Comparison of ENCODE assay signal across 13 cellular contexts in genomic region chr14:101318271-101318670, GRCh38.
DNase-seq lines count a peak whose midpoint lies in the region; ATAC-seq and TF ChIP-seq lines count a peak whose summit lies in the region.
"Had no signal": no experiment of that assay in that cellular context is flagged by ENCODE, and none has a peak within 500 bp of the region (broad histone marks: within the 10 kb centered on the region; RNA-seq: fewer than 3 reads in every experiment).

No MANE protein-coding gene starts in this region.

- H3K27me3 ChIP-seq in hepatocyte (no peaks in the 10 kb centered on the region), trophoblast cell (ENCODE audit: insufficient read depth, low read length) (no peaks in the 10 kb centered on the region)

- no peak overlapping the region for H2BK12ac ChIP-seq in trophoblast cell (ENCODE audit: low read length)

- CTCF ChIA-PET in Calu3 (lab: Charles Lee): no interaction called here

- H3K36me3 Mint-ChIP-seq in Calu3 (ENCODE audit: insufficient read depth, unreplicated experiment): peaks cover 8% of the 10 kb centered on the region

- no peak overlapping the region for H3K18ac ChIP-seq in trophoblast cell (ENCODE audit: low read length)

- ATAC-seq in SK-N-SH treated with all-trans-retinoic acid at 6 μM for 48 hours: no peak

- no peak overlapping the region for H3K4me3 ChIP-seq in hepatocyte
- no peak overlapping the region for H3K4me3 ChIP-seq in trophoblast cell (ENCODE audit: low read depth, low read length)

- H3K79me1 ChIP-seq in trophoblast cell (ENCODE audit: low read length): peaks cover 2% of the 10 kb centered on the region

- H3K4me1 ChIP-seq in hepatocyte (ENCODE audit: insufficient read depth): peaks cover 32% of the 10 kb centered on the region
- peaks cover 2% of the 10 kb centered on the region in 2 experiments for H3K4me1 ChIP-seq in trophoblast cell (ENCODE audit: control insufficient read depth in 1 of 2, insufficient read depth in 2 of 2, low read length in 2 of 2)

- H2AK5ac ChIP-seq in trophoblast cell (ENCODE audit: low read length): no peak overlapping the region

- H4K20me1 ChIP-seq in hepatocyte (ENCODE audit: insufficient read depth, poor library complexity, severe bottlenecking): no peaks in the 10 kb centered on the region

- no peak overlapping the region for H3K14ac ChIP-seq in trophoblast cell (ENCODE audit: low read length)

- WGBS in hepatocyte (ENCODE audit: low lambda C conversion rate, missing lambda C conversion rate): 26% methylated on average over 6 of the region's 6 CpGs
- WGBS in trophoblast cell (ENCODE audit: extremely low coverage, insufficient coverage, insufficient read length): no CpG with 5 or more reads among the region's 6 CpGs

- no peak overlapping the region for H3K4me3 Mint-ChIP-seq in Calu3 (ENCODE audit: low read depth, unreplicated experiment)
- H3K4me3 Mint-ChIP-seq: B cell; CD4-positive, alpha-beta T cell; H9 had no signal

- BruUV-seq in Calu3 (replicated peaks; lab: Mats Ljungman, UMichigan): no TSS peak

- no peak overlapping the region for H2BK120ac ChIP-seq in trophoblast cell (ENCODE audit: insufficient read depth, low read length, poor library complexity)

- no peaks in the 10 kb centered on the region for H3K9me2 ChIP-seq in hepatocyte (replicated peaks; ENCODE audit: insufficient read depth)

- DNase-seq in ELF-1 (ENCODE audit: low read depth, low spot score): peak; percentile 68
- peak; percentile 94 for DNase-seq in NCI-H748 (lab: John Stamatoyannopoulos, UW; ENCODE audit: unreplicated experiment)
- DNase-seq in hepatocyte (ENCODE audit: low spot score): peak; percentile 46
- DNase-seq in trophoblast cell: peak in 1 of 2 donors; percentile 48
- DNase-seq in Calu3: no peak
- no peak for DNase-seq in OCI-M1 (lab: John Stamatoyannopoulos, UW)
- DNase-seq: C1 segment of cervical spinal cord; CD4-positive, alpha-beta T cell; DMS79; GOT3; H9 had no signal

- H3K36me3 ChIP-seq in hepatocyte (replicated peaks; ENCODE audit: insufficient read depth, low read depth) (no peaks in the 10 kb centered on the region), trophoblast cell (ENCODE audit: control insufficient read depth in 1 of 2, insufficient read depth in 2 of 2, low read length in 2 of 2) (peaks cover 0 to 2% of the 10 kb centered on the region in 2 experiments)

- H3K4me2 ChIP-seq in hepatocyte (no peak overlapping the region), trophoblast cell (ENCODE audit: low read length) (no peak overlapping the region)

- H3K9ac ChIP-seq in trophoblast cell (ENCODE audit: low read length): no peak overlapping the region

- TF ChIP-seq CTCF in hepatocyte (IDR thresholded peaks at IDR 0.05; ENCODE audit: poor library complexity) (no peak), Calu3 (IDR thresholded peaks at IDR 0.05; ENCODE audit: unreplicated experiment) (no peak)

- H2BK5ac ChIP-seq in trophoblast cell (ENCODE audit: low read depth, low read length, poor library complexity): no peak overlapping the region

- H3K9me3 ChIP-seq in hepatocyte (ENCODE audit: low read depth) (no peaks in the 10 kb centered on the region), trophoblast cell (ENCODE audit: insufficient read depth, low read depth, low read length) (peaks cover 6% of the 10 kb centered on the region)

- H3K27ac Mint-ChIP-seq in Calu3 (ENCODE audit: unreplicated experiment): no peak overlapping the region
- H3K27ac Mint-ChIP-seq: B cell; CD4-positive, alpha-beta T cell; H9 had no signal

- H2AFZ ChIP-seq in hepatocyte (no peak overlapping the region), trophoblast cell (ENCODE audit: insufficient read depth, low read length, poor library complexity) (no peak overlapping the region)

- intact Hi-C loops in Calu3 (cut with micrococcal nuclease; ENCODE audit: unreplicated experiment): no loop called here

- H3K4me1 Mint-ChIP-seq in Calu3 (ENCODE audit: low read depth, unreplicated experiment): peaks cover 9% of the 10 kb centered on the region
- H3K4me1 Mint-ChIP-seq: B cell, H9 had no signal

- peak overlapping the region; percentile 88 for H3K27ac ChIP-seq in hepatocyte
- H3K27ac ChIP-seq in trophoblast cell (ENCODE audit: low read depth, low read length): peak overlapping the region; percentile 64

- no peak overlapping the region for H3K4ac ChIP-seq in trophoblast cell (ENCODE audit: low read depth, low read length)

- peaks cover 17% of the 10 kb centered on the region for H3K9me3 Mint-ChIP-seq in Calu3 (ENCODE audit: low read depth, unreplicated experiment)

- H3K23ac ChIP-seq in trophoblast cell (ENCODE audit: low read length): no peak overlapping the region

- no peak overlapping the region for H4K8ac ChIP-seq in trophoblast cell (ENCODE audit: low read depth, low read length)

- no peak overlapping the region for H4K91ac ChIP-seq in trophoblast cell (ENCODE audit: low read depth, low read length)

- H3K27me3 Mint-ChIP-seq in Calu3 (ENCODE audit: unreplicated experiment): no peaks in the 10 kb centered on the region

- H3K79me2 ChIP-seq in hepatocyte (no peaks in the 10 kb centered on the region), trophoblast cell (ENCODE audit: control insufficient read depth, insufficient read depth, low read length, poor library complexity) (peaks cover 1% of the 10 kb centered on the region)

- H4K12ac ChIP-seq in trophoblast cell (ENCODE audit: low read depth, low read length): no peak overlapping the region

TF ChIP-seq in SK-N-SH treated with all-trans-retinoic acid at 6 μM for 48 hours, 23 proteins besides CTCF, POLR2A, EP300 and RAD21:
- TF ChIP-seq ZNF70 (CRISPR knock-in tag; IDR thresholded peaks at IDR 0.05): no peak
- no peak for TF ChIP-seq OSR1 (CRISPR knock-in tag; IDR thresholded peaks at IDR 0.05)
- TF ChIP-seq ISL1 (CRISPR knock-in tag; IDR thresholded peaks at IDR 0.05): no peak
- no peak for TF ChIP-seq POU6F1 (CRISPR knock-in tag; IDR thresholded peaks at IDR 0.05; ENCODE audit: borderline replicate concordance, low read depth)
- TF ChIP-seq ARNTL (CRISPR knock-in tag; IDR thresholded peaks at IDR 0.05; ENCODE audit: borderline replicate concordance, low read depth): no peak
- no peak for TF ChIP-seq BACH2 (CRISPR knock-in tag; IDR thresholded peaks at IDR 0.05; ENCODE audit: borderline replicate concordance)
- TF ChIP-seq ZC3H10 (CRISPR knock-in tag; IDR thresholded peaks at IDR 0.05): no peak
- no peak for TF ChIP-seq CSDC2 (CRISPR knock-in tag; IDR thresholded peaks at IDR 0.05)
- no peak for TF ChIP-seq RARB (CRISPR knock-in tag; IDR thresholded peaks at IDR 0.05)
- no peak for TF ChIP-seq ZFP3 (CRISPR knock-in tag; IDR thresholded peaks at IDR 0.05)
- no peak for TF ChIP-seq PATZ1 (CRISPR knock-in tag; IDR thresholded peaks at IDR 0.05; ENCODE audit: borderline replicate concordance)
TF ChIP-seq in SK-N-SH treated with all-trans-retinoic acid at 6 μM for 48 hours: peak in this region for 0.

Comparison
In these comparisons a context has a peak if more than half of its experiments do, and no peak if none do; other contexts are left out.
1. DNase-seq: peak in ELF-1 (single experiment), NCI-H748 (single experiment) and hepatocyte (single experiment); none in Calu3 (single experiment) and OCI-M1 (single experiment).